In the genomic region with DNA sequence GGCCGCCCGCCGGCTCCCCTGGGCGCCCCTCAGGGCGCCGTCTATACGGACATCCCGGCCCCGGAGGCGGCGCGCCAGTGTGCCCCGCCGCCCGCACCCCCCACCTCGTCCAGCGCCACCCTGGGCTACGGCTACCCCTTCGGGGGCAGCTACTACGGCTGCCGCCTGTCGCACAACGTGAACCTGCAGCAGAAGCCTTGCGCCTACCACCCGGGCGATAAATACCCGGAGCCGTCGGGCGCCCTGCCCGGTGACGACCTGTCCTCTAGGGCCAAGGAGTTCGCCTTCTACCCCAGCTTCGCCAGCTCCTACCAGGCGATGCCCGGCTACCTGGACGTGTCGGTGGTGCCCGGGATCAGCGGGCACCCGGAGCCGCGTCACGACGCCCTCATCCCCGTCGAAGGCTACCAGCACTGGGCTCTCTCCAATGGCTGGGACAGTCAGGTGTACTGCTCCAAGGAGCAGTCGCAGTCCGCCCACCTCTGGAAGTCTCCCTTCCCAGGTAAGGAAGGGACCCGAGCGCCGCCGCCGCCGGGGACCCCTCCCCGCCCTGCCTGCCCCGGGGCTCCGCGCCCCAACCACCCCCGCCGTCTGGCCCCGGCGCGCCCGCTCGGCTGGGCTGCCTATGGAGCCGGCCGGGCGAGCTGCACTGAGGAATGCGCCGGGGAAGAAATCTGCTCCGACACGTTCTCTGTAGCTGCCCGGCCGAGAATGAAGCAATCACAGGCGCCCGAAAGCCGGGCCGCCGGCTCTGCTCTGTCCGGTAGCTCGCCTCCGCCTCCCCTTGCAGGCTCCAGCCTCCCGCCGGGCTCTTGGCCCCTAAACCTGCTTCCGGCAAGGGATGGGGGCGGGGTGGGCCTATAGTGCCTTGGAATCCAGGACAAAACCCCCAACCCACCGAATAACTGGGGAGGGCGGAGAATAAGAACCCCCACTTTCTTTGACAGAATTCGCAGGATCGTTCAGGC, we compare ENCODE assay signal across 10 cellular contexts. TPM values are rescaled to one million over a fixed set of nuclear protein-coding genes. Genes with fewer than 3 reads are reported as not detected.
DNase-seq lines count a peak whose midpoint lies in the region; ATAC-seq and TF ChIP-seq lines count a peak whose summit lies in the region.
"Had no signal": no experiment of that assay in that cellular context is flagged by ENCODE, and none has a peak within 500 bp of the region (broad histone marks: within the 10 kb centered on the region; RNA-seq: fewer than 3 reads in every experiment).

No MANE protein-coding gene starts in this region.

- H3K27me3 ChIP-seq in NT2/D1 (ENCODE audit: insufficient read depth, insufficient read length) (peaks cover 62% of the 10 kb centered on the region), gastrocnemius medialis (peaks cover 94 to 100% (median 97%) of the 10 kb centered on the region in 3 donors)
- H3K27me3 ChIP-seq in CD4-positive, alpha-beta T cell (ENCODE audit: control insufficient read depth, insufficient read depth, low read length) = peaks cover 98% of the 10 kb centered on the region

- POLR2A ChIA-PET in CD4-positive, alpha-beta T cell (lab: Charles Lee) = no interaction called here

- H3K9me3 Mint-ChIP-seq in CD4-positive, alpha-beta T cell = no peaks in the 10 kb centered on the region

- no peaks in the 10 kb centered on the region for H3K36me3 ChIP-seq in NT2/D1 (ENCODE audit: insufficient read depth, insufficient read length, low read length)
- no peaks in the 10 kb centered on the region for H3K36me3 ChIP-seq in gastrocnemius medialis
- H3K36me3 ChIP-seq in mucosa of descending colon (ENCODE audit: low read depth) = no peaks in the 10 kb centered on the region

- ATAC-seq in gastrocnemius medialis (no peak), mucosa of descending colon (no peak)
- ATAC-seq in CD4-positive, alpha-beta T cell (ENCODE audit: poor library complexity) = no peak

- peaks cover 90% of the 10 kb centered on the region for H3K27me3 Mint-ChIP-seq in CD4-positive, alpha-beta T cell

- H3K4me1 ChIP-seq in NT2/D1 (ENCODE audit: insufficient read depth, insufficient read length) (peaks cover 2% of the 10 kb centered on the region), gastrocnemius medialis (peaks cover 0 to 8% of the 10 kb centered on the region in 2 donors), mucosa of descending colon (ENCODE audit: low read depth) (no peaks in the 10 kb centered on the region)

- intact Hi-C loops in gastrocnemius medialis (cut with DNase I; ENCODE audit: low total_unique reads) (loop anchor here (10.0 kb wide), 1 partner anchor 145 kb away; no protein-coding TSS in a partner anchor), mucosa of descending colon (cut with DNase I, micrococcal nuclease) (no loop called here)
- intact Hi-C loops in CD4-positive, alpha-beta T cell (cut with DNase I, micrococcal nuclease) = no loop called here

- no peak overlapping the region for H3K4me3 Mint-ChIP-seq in CD4-positive, alpha-beta T cell

- CTCF ChIA-PET in CD4-positive, alpha-beta T cell (lab: Charles Lee) = no interaction called here

- H3K9me3 ChIP-seq in NT2/D1 (ENCODE audit: insufficient read depth, low read length) (no peaks in the 10 kb centered on the region), gastrocnemius medialis (no peaks in the 10 kb centered on the region), mucosa of descending colon (no peaks in the 10 kb centered on the region)
- no peaks in the 10 kb centered on the region for H3K9me3 ChIP-seq in CD4-positive, alpha-beta T cell (ENCODE audit: control insufficient read depth, low read length)

- H3K27ac Mint-ChIP-seq in CD4-positive, alpha-beta T cell = no peak overlapping the region

- no peaks in the 10 kb centered on the region for H3K36me3 Mint-ChIP-seq in CD4-positive, alpha-beta T cell (ENCODE audit: low read depth)

- peak overlapping the region; percentile 44 for H3K4me3 ChIP-seq in NT2/D1 (ENCODE audit: insufficient read length, low read depth)
- no peak overlapping the region for H3K4me3 ChIP-seq in fibroblast of pulmonary artery (replicated peaks; ENCODE audit: low read depth, low read length)
- peak overlapping the region; percentile 31 to 48 (median 45) for H3K4me3 ChIP-seq in gastrocnemius medialis
- no peak overlapping the region for H3K4me3 ChIP-seq in mucosa of descending colon

- H3K4me1 Mint-ChIP-seq in CD4-positive, alpha-beta T cell (ENCODE audit: low read depth) = peaks cover 35% of the 10 kb centered on the region

- in situ Hi-C loops in gastrocnemius medialis (cut with MboI; ENCODE audit: low sequenced_read_pairs in 4 of 4) = no loop called here

- peak; percentile 34 for DNase-seq in GM10266 (ENCODE audit: extremely low spot score)
- peak; percentile 18 for DNase-seq in NT2/D1 (ENCODE audit: low read depth, low spot score)
- DNase-seq in fibroblast of pulmonary artery (ENCODE audit: low read depth) = peak; percentile 11
- DNase-seq in gastrocnemius medialis = no peak
- no peak for DNase-seq in GF-D8 (lab: John Stamatoyannopoulos, UW)
- DNase-seq in Kasumi-1 (lab: John Stamatoyannopoulos, UW) = no peak
- no peak for DNase-seq in mucosa of descending colon
- no peak for DNase-seq in CD4-positive, alpha-beta T cell
- DNase-seq: effector memory CD4-positive, alpha-beta T cell had no signal

- TF ChIP-seq CTCF in GM10266 (IDR thresholded peaks at IDR 0.05; ENCODE audit: control insufficient read depth, insufficient read depth, low read depth, missing control alignments) (no peak), fibroblast of pulmonary artery (IDR thresholded peaks at IDR 0.05; ENCODE audit: low read length, missing control alignments) (no peak), gastrocnemius medialis (IDR thresholded peaks at IDR 0.05 in 4 of 5, conservative IDR thresholded peaks at IDR 0.05 in 1 of 5) (no peak), mucosa of descending colon (IDR thresholded peaks at IDR 0.05) (no peak)
- no peak for TF ChIP-seq CTCF in CD4-positive, alpha-beta T cell (IDR thresholded peaks at IDR 0.05)

- TF ChIP-seq POLR2A in gastrocnemius medialis (IDR thresholded peaks at IDR 0.05) = no peak

- H3K27ac ChIP-seq in gastrocnemius medialis = no peak overlapping the region
- no peak overlapping the region for H3K27ac ChIP-seq in CD4-positive, alpha-beta T cell (ENCODE audit: low read depth, low read length)

- peak overlapping the region; percentile 58 for H3K9ac ChIP-seq in NT2/D1 (ENCODE audit: insufficient read length, low read depth)

RNA-seq across cellular contexts. Expression of a gene that starts 0.8 kb away (rescaled TPM):
- total RNA-seq in gastrocnemius medialis = under 1 TPM in 2 of 4 donors, not detected in 2; 0.10 to 0.33 TPM
- total RNA-seq in mucosa of descending colon = not detected
- not detected for total RNA-seq in CD4-positive, alpha-beta T cell
- total RNA-seq: mononuclear cell had no signal

RNA-seq across cellular contexts. Expression of a gene that starts 15.3 kb away (rescaled TPM):
- total RNA-seq in gastrocnemius medialis (not detected), mucosa of descending colon (not detected)
- total RNA-seq in CD4-positive, alpha-beta T cell = not detected
- total RNA-seq: mononuclear cell had no signal

RNA-seq across cellular contexts. Expression of a gene that starts 33.5 kb away (rescaled TPM):
- total RNA-seq in gastrocnemius medialis = 1 to 10 TPM in 1 of 4 donors, under 1 TPM in 3; 0.24 to 1.1 (median 0.44) TPM
- total RNA-seq in mucosa of descending colon = not detected
- not detected for total RNA-seq in CD4-positive, alpha-beta T cell
- total RNA-seq: mononuclear cell had no signal

RNA-seq across cellular contexts. Expression of a gene that starts 35.3 kb away (rescaled TPM):
- total RNA-seq in gastrocnemius medialis (under 1 TPM in 3 of 4 donors, not detected in 1; 0.35 to 0.83 (median 0.56) TPM), mucosa of descending colon (not detected)
- total RNA-seq in CD4-positive, alpha-beta T cell = not detected
- total RNA-seq: mononuclear cell had no signal

RNA-seq across cellular contexts. Expression of a gene that starts 45.5 kb away (rescaled TPM):
- total RNA-seq in gastrocnemius medialis (10 to 100 TPM; 23.9 to 48.3 (median 40.3) TPM), mucosa of descending colon (not detected)
- total RNA-seq in CD4-positive, alpha-beta T cell = not detected
- total RNA-seq: mononuclear cell had no signal

Comparison
In these comparisons a context has a peak if more than half of its experiments do, and no peak if none do; other contexts are left out.
1. DNase-seq: peak in GM10266 (single experiment), NT2/D1 (single experiment) and fibroblast of pulmonary artery (single experiment); none in gastrocnemius medialis (0 of 2), GF-D8 (single experiment), Kasumi-1 (0 of 2), mucosa of descending colon (0 of 3) and CD4-positive, alpha-beta T cell (0 of 10).
2. H3K4me3 ChIP-seq: peak in NT2/D1 (single experiment) and gastrocnemius medialis (4 of 4); none in fibroblast of pulmonary artery (single experiment) and mucosa of descending colon (single experiment).